ENCODE assay signal across 1 cellular context in the genomic region with DNA sequence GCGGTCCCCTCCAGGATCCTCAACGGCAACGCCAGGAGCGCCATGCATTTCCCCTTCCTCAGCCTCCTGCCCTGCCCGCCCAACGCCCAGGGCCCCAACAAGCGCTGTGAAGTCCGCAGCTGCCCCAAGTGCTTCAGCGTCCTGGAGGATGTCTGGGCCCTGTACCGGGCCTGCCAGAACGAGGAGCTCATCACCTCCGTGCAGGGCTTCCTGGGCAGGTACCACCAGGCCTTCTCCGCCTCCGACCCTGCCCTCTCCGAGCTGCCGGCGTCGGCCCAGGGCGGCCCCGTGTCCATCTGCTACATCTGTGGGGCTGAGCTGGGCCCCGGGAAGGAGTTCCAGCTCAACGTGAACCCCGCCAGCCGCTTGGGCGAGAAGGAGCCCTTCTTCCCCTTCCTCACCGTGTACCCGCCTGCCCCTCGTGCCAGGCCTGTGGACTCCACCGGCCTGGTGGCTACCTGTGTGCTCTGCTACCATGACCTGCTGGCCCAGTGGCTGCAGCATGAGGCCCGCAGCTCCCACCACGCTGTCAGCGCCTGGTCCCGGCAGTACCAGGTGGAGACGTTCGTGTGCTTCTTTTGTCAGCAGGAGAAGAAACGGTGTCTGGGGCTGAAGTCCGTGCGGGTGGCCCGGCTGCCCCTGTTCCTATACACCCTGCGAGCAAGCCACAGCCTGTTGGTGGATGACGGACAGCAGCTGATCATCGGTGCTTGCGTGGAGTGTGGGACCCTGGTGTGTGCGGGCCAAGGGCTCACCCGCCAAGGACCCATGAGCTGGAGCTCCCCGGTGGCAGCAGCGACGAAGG.
TF ChIP-seq lines count a peak whose summit lies in the region.

No MANE protein-coding gene starts in this region.

TF ChIP-seq in HepG2, 621 proteins besides CTCF, POLR2A, EP300 and RAD21 (continued from another document and continues in another):
- peak; percentile 27; the same call in 1 of the 2 replicates for TF ChIP-seq GABPB1 (CRISPR knock-in tag; IDR thresholded peaks at IDR 0.05)
- no peak for TF ChIP-seq CBX5 (CRISPR knock-in tag; IDR thresholded peaks at IDR 0.05; ENCODE audit: borderline replicate concordance)
- peak; percentile 19; the same call in 1 of the 2 replicates for TF ChIP-seq FOXO1 (CRISPR knock-in tag; IDR thresholded peaks at IDR 0.05)
- TF ChIP-seq ZNF101 (CRISPR knock-in tag; IDR thresholded peaks at IDR 0.05; ENCODE audit: borderline replicate concordance, low read depth), result no peak
- peak; percentile 74 for TF ChIP-seq ZNF788 (CRISPR knock-in tag; IDR thresholded peaks at IDR 0.05; ENCODE audit: borderline replicate concordance)
- TF ChIP-seq, protein P1, sequence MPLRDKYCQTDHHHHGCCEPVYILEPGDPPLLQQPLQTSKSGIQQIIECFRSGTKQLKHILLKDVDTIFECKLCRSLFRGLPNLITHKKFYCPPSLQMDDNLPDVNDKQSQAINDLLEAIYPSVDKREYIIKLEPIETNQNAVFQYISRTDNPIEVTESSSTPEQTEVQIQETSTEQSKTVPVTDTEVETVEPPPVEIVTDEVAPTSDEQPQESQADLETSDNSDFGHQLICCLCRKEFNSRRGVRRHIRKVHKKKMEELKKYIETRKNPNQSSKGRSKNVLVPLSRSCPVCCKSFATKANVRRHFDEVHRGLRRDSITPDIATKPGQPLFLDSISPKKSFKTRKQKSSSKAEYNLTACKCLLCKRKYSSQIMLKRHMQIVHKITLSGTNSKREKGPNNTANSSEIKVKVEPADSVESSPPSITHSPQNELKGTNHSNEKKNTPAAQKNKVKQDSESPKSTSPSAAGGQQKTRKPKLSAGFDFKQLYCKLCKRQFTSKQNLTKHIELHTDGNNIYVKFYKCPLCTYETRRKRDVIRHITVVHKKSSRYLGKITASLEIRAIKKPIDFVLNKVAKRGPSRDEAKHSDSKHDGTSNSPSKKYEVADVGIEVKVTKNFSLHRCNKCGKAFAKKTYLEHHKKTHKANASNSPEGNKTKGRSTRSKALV (CRISPR knock-in tag; IDR thresholded peaks at IDR 0.05), result 0 out of 2 replicates have a peak, but pooled peaks have one; percentile 51
- TF ChIP-seq, protein P2, sequence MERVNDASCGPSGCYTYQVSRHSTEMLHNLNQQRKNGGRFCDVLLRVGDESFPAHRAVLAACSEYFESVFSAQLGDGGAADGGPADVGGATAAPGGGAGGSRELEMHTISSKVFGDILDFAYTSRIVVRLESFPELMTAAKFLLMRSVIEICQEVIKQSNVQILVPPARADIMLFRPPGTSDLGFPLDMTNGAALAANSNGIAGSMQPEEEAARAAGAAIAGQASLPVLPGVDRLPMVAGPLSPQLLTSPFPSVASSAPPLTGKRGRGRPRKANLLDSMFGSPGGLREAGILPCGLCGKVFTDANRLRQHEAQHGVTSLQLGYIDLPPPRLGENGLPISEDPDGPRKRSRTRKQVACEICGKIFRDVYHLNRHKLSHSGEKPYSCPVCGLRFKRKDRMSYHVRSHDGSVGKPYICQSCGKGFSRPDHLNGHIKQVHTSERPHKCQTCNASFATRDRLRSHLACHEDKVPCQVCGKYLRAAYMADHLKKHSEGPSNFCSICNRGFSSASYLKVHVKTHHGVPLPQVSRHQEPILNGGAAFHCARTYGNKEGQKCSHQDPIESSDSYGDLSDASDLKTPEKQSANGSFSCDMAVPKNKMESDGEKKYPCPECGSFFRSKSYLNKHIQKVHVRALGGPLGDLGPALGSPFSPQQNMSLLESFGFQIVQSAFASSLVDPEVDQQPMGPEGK (CRISPR knock-in tag; IDR thresholded peaks at IDR 0.05), result no peak
- no peak for TF ChIP-seq DMAP1 (CRISPR knock-in tag; IDR thresholded peaks at IDR 0.05)
- TF ChIP-seq PBX2 (CRISPR knock-in tag; IDR thresholded peaks at IDR 0.05), result no peak
- no peak for TF ChIP-seq TEAD3 (CRISPR knock-in tag; optimal IDR thresholded peaks at IDR 0.05; ENCODE audit: borderline replicate concordance)
- TF ChIP-seq, protein P3, sequence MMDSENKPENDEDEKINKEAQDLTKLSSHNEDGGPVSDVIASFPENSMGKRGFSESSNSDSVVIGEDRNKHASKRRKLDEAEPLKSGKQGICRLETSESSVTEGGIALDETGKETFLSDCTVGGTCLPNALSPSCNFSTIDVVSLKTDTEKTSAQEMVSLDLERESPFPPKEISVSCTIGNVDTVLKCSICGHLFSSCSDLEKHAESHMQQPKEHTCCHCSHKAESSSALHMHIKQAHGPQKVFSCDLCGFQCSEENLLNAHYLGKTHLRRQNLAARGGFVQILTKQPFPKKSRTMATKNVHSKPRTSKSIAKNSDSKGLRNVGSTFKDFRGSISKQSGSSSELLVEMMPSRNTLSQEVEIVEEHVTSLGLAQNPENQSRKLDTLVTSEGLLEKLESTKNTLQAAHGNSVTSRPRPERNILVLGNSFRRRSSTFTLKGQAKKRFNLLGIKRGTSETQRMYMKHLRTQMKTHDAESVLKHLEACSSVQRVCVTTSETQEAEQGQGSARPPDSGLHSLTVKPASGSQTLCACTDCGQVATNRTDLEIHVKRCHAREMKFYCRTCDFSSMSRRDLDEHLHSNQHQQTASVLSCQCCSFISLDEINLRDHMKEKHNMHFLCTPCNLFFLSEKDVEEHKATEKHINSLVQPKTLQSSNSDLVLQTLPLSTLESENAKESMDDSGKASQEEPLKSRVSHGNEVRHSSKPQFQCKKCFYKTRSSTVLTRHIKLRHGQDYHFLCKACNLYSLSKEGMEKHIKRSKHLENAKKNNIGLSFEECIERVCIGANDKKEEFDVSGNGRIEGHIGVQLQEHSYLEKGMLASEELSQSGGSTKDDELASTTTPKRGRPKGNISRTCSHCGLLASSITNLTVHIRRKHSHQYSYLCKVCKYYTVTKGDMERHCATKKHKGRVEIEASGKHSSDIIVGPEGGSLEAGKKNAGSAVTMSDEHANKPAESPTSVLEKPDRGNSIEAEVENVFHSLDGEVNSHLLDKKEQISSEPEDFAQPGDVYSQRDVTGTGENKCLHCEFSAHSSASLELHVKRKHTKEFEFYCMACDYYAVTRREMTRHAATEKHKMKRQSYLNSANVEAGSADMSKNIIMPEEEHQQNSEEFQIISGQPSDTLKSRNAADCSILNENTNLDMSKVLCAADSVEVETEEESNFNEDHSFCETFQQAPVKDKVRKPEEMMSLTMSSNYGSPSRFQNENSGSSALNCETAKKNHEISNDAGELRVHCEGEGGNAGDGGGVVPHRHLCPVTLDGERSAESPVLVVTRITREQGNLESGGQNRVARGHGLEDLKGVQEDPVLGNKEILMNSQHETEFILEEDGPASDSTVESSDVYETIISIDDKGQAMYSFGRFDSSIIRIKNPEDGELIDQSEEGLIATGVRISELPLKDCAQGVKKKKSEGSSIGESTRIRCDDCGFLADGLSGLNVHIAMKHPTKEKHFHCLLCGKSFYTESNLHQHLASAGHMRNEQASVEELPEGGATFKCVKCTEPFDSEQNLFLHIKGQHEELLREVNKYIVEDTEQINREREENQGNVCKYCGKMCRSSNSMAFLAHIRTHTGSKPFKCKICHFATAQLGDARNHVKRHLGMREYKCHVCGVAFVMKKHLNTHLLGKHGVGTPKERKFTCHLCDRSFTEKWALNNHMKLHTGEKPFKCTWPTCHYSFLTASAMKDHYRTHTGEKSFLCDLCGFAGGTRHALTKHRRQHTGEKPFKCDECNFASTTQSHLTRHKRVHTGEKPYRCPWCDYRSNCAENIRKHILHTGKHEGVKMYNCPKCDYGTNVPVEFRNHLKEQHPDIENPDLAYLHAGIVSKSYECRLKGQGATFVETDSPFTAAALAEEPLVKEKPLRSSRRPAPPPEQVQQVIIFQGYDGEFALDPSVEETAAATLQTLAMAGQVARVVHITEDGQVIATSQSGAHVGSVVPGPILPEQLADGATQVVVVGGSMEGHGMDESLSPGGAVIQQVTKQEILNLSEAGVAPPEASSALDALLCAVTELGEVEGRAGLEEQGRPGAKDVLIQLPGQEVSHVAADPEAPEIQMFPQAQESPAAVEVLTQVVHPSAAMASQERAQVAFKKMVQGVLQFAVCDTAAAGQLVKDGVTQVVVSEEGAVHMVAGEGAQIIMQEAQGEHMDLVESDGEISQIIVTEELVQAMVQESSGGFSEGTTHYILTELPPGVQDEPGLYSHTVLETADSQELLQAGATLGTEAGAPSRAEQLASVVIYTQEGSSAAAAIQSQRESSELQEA (CRISPR knock-in tag; IDR thresholded peaks at IDR 0.05; ENCODE audit: not compliant biosample characterization), result peak; percentile 25
- no peak for TF ChIP-seq IRF9 (CRISPR knock-in tag; IDR thresholded peaks at IDR 0.05; ENCODE audit: borderline replicate concordance)
- 0 out of 2 replicates have a peak, but pooled peaks have one; percentile 29 for TF ChIP-seq CAMTA2 (CRISPR knock-in tag; IDR thresholded peaks at IDR 0.05; ENCODE audit: borderline replicate concordance)
- no peak for TF ChIP-seq POGZ (CRISPR knock-in tag; IDR thresholded peaks at IDR 0.05)
- 0 out of 2 replicates have a peak, but pooled peaks have one; percentile 29 for TF ChIP-seq ZFX (CRISPR knock-in tag; IDR thresholded peaks at IDR 0.05; ENCODE audit: low read depth)
- TF ChIP-seq, protein P4, sequence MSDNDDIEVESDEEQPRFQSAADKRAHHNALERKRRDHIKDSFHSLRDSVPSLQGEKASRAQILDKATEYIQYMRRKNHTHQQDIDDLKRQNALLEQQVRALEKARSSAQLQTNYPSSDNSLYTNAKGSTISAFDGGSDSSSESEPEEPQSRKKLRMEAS (IDR thresholded peaks at IDR 0.05), result peak; percentile 71
- TF ChIP-seq ZNF652 (CRISPR knock-in tag; IDR thresholded peaks at IDR 0.05; ENCODE audit: borderline replicate concordance, low read depth), result no peak
- TF ChIP-seq NFATC3 (CRISPR knock-in tag; IDR thresholded peaks at IDR 0.05), result no peak
- peak; percentile 24; the same call in 1 of the 2 replicates for TF ChIP-seq ZNF274 (CRISPR knock-in tag; IDR thresholded peaks at IDR 0.05)
- TF ChIP-seq, protein P5, sequence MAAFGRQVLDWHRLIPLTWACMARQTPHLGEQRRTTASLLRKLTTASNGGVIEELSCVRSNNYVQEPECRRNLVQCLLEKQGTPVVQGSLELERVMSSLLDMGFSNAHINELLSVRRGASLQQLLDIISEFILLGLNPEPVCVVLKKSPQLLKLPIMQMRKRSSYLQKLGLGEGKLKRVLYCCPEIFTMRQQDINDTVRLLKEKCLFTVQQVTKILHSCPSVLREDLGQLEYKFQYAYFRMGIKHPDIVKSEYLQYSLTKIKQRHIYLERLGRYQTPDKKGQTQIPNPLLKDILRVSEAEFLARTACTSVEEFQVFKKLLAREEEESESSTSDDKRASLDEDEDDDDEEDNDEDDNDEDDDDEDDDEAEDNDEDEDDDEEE (CRISPR knock-in tag; IDR thresholded peaks at IDR 0.05), result 0 out of 2 replicates have a peak, but pooled peaks have one; percentile 37
- peak; percentile 37; the same call in 1 of the 2 replicates for TF ChIP-seq ZNF225 (CRISPR knock-in tag; IDR thresholded peaks at IDR 0.05)
- TF ChIP-seq CCAR2 (optimal IDR thresholded peaks at IDR 0.05; ENCODE audit: low read depth, low read length), result no peak
- TF ChIP-seq ZKSCAN5 (CRISPR knock-in tag; IDR thresholded peaks at IDR 0.05), result no peak
- TF ChIP-seq, protein P6, sequence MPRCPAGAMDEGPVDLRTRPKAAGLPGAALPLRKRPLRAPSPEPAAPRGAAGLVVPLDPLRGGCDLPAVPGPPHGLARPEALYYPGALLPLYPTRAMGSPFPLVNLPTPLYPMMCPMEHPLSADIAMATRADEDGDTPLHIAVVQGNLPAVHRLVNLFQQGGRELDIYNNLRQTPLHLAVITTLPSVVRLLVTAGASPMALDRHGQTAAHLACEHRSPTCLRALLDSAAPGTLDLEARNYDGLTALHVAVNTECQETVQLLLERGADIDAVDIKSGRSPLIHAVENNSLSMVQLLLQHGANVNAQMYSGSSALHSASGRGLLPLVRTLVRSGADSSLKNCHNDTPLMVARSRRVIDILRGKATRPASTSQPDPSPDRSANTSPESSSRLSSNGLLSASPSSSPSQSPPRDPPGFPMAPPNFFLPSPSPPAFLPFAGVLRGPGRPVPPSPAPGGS (CRISPR knock-in tag; IDR thresholded peaks at IDR 0.05), result peak; percentile 71; the same call in 1 of the 2 replicates
- TF ChIP-seq ZIK1 (CRISPR knock-in tag; IDR thresholded peaks at IDR 0.05; ENCODE audit: borderline replicate concordance, low read depth), result peak; percentile 64; the same call in 1 of the 2 replicates
- TF ChIP-seq, protein P7, sequence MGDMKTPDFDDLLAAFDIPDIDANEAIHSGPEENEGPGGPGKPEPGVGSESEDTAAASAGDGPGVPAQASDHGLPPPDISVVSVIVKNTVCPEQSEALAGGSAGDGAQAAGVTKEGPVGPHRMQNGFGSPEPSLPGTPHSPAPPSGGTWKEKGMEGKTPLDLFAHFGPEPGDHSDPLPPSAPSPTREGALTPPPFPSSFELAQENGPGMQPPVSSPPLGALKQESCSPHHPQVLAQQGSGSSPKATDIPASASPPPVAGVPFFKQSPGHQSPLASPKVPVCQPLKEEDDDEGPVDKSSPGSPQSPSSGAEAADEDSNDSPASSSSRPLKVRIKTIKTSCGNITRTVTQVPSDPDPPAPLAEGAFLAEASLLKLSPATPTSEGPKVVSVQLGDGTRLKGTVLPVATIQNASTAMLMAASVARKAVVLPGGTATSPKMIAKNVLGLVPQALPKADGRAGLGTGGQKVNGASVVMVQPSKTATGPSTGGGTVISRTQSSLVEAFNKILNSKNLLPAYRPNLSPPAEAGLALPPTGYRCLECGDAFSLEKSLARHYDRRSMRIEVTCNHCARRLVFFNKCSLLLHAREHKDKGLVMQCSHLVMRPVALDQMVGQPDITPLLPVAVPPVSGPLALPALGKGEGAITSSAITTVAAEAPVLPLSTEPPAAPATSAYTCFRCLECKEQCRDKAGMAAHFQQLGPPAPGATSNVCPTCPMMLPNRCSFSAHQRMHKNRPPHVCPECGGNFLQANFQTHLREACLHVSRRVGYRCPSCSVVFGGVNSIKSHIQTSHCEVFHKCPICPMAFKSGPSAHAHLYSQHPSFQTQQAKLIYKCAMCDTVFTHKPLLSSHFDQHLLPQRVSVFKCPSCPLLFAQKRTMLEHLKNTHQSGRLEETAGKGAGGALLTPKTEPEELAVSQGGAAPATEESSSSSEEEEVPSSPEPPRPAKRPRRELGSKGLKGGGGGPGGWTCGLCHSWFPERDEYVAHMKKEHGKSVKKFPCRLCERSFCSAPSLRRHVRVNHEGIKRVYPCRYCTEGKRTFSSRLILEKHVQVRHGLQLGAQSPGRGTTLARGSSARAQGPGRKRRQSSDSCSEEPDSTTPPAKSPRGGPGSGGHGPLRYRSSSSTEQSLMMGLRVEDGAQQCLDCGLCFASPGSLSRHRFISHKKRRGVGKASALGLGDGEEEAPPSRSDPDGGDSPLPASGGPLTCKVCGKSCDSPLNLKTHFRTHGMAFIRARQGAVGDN (CRISPR knock-in tag; IDR thresholded peaks at IDR 0.05), result peak; percentile 39
- peak; percentile 22; the same call in 1 of the 2 replicates for TF ChIP-seq PHF8 (CRISPR knock-in tag; IDR thresholded peaks at IDR 0.05)
- 0 out of 2 replicates have a peak, but pooled peaks have one; percentile 48 for TF ChIP-seq ZNF564 (CRISPR knock-in tag; IDR thresholded peaks at IDR 0.05)
- TF ChIP-seq MEIS1 (CRISPR knock-in tag; IDR thresholded peaks at IDR 0.05; ENCODE audit: borderline replicate concordance), result peak; percentile 39; the same call in 1 of the 2 replicates
